Comparison of ENCODE assay signal across 11 cellular contexts in the genomic region with DNA sequence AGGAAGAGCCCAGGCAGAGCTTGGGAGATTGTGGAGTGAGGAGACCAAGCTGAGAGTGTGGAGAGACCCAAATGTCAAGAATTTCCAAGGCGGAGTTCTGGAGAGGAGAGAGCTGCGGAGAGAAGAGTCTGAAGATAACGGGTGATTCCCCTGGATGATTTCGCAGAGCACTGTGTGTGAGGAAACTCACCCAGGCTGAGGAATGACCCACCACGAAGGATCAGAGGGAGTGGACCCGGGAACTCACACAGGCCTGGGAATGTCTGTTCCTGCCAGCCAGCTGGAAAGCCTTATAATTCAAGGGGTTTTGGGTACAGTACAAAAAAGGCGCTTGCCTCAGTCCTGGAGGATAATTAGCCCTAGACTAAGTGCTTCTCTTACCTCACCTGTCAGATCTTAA.
A peak's percentile ranks its signal among the peaks of the same experiment; 100 is the strongest.
DNase-seq lines count a peak whose midpoint lies in the region; ATAC-seq and TF ChIP-seq lines count a peak whose summit lies in the region.
"Had no signal": no experiment of that assay in that cellular context is flagged by ENCODE, and none has a peak within 500 bp of the region (broad histone marks: within the 10 kb centered on the region; RNA-seq: fewer than 3 reads in every experiment).

No MANE protein-coding gene starts in this region.

- H3K36me3 Mint-ChIP-seq in T-helper 2 cell treated with Interferon-gamma antibody and Interleukin-4, amounts not matched to agents 5 μg/mL and 100 μg/mL, for 36 hours (ENCODE audit: low read depth): no peaks in the 10 kb centered on the region
- H3K36me3 Mint-ChIP-seq: CD8-positive, alpha-beta memory T cell had no signal

- ATAC-seq in omental fat pad (ENCODE audit: low FRiP score) (peak; percentile 86), HG03280 (IDR thresholded peaks at IDR 0.05; ENCODE audit: unreplicated experiment) (no peak), GM21723 (IDR thresholded peaks at IDR 0.05; ENCODE audit: unreplicated experiment) (no peak)
- ATAC-seq: HepG2 had no signal

- DNase-seq in T-helper 2 cell treated with Interferon-gamma antibody and Interleukin-4, amounts not matched to agents 5 μg/mL and 100 μg/mL, for 36 hours (ENCODE audit: low spot score): peak; percentile 2
- DNase-seq in T-helper 2 cell: no peak
- peak; percentile 12 for DNase-seq in iPS-NIHi7 (ENCODE audit: extremely low spot score)
- no peak for DNase-seq in omental fat pad (ENCODE audit: low spot score)
- DNase-seq in medulla oblongata (ENCODE audit: extremely low spot score): no peak
- DNase-seq: CD8-positive, alpha-beta memory T cell; DMS 273 treated with DMSO at 0.1 percent for 48 hours had no signal

- no peak overlapping the region for H3K27ac Mint-ChIP-seq in T-helper 2 cell treated with Interferon-gamma antibody and Interleukin-4, amounts not matched to agents 5 μg/mL and 100 μg/mL, for 36 hours
- H3K27ac Mint-ChIP-seq: CD8-positive, alpha-beta memory T cell had no signal

- H3K9me3 Mint-ChIP-seq in T-helper 2 cell treated with Interferon-gamma antibody and Interleukin-4, amounts not matched to agents 5 μg/mL and 100 μg/mL, for 36 hours: peaks cover 4% of the 10 kb centered on the region

- H3K27me3 Mint-ChIP-seq in T-helper 2 cell treated with Interferon-gamma antibody and Interleukin-4, amounts not matched to agents 5 μg/mL and 100 μg/mL, for 36 hours (ENCODE audit: low read depth): peaks cover 62% of the 10 kb centered on the region

- no peak overlapping the region for H3K4me3 Mint-ChIP-seq in T-helper 2 cell treated with Interferon-gamma antibody and Interleukin-4, amounts not matched to agents 5 μg/mL and 100 μg/mL, for 36 hours
- H3K4me3 Mint-ChIP-seq: CD8-positive, alpha-beta memory T cell had no signal

- TF ChIP-seq CTCF in omental fat pad (IDR thresholded peaks at IDR 0.05): no peak

- no peaks in the 10 kb centered on the region for H3K4me1 Mint-ChIP-seq in T-helper 2 cell treated with Interferon-gamma antibody and Interleukin-4, amounts not matched to agents 5 μg/mL and 100 μg/mL, for 36 hours (ENCODE audit: low read depth)
- H3K4me1 Mint-ChIP-seq: CD8-positive, alpha-beta memory T cell had no signal

TF ChIP-seq in PFSK-1, 5 proteins besides CTCF, POLR2A, EP300 and RAD21:
- no peak for TF ChIP-seq FOXP2 (optimal IDR thresholded peaks at IDR 0.05; ENCODE audit: borderline replicate concordance, extremely low read depth, extremely low read length, insufficient read depth)
- TF ChIP-seq POLR2AphosphoS5 (IDR thresholded peaks at IDR 0.05; ENCODE audit: low read depth, low read length): 0 out of 2 replicates have a peak, but pooled peaks have one; percentile 37
- TF ChIP-seq, protein P1, sequence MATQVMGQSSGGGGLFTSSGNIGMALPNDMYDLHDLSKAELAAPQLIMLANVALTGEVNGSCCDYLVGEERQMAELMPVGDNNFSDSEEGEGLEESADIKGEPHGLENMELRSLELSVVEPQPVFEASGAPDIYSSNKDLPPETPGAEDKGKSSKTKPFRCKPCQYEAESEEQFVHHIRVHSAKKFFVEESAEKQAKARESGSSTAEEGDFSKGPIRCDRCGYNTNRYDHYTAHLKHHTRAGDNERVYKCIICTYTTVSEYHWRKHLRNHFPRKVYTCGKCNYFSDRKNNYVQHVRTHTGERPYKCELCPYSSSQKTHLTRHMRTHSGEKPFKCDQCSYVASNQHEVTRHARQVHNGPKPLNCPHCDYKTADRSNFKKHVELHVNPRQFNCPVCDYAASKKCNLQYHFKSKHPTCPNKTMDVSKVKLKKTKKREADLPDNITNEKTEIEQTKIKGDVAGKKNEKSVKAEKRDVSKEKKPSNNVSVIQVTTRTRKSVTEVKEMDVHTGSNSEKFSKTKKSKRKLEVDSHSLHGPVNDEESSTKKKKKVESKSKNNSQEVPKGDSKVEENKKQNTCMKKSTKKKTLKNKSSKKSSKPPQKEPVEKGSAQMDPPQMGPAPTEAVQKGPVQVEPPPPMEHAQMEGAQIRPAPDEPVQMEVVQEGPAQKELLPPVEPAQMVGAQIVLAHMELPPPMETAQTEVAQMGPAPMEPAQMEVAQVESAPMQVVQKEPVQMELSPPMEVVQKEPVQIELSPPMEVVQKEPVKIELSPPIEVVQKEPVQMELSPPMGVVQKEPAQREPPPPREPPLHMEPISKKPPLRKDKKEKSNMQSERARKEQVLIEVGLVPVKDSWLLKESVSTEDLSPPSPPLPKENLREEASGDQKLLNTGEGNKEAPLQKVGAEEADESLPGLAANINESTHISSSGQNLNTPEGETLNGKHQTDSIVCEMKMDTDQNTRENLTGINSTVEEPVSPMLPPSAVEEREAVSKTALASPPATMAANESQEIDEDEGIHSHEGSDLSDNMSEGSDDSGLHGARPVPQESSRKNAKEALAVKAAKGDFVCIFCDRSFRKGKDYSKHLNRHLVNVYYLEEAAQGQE (IDR thresholded peaks at IDR 0.05; ENCODE audit: insufficient read depth in 1 of 2, low read depth in 2 of 2, low read length in 2 of 2): no peak
- TF ChIP-seq TAF1 (IDR thresholded peaks at IDR 0.05; ENCODE audit: borderline replicate concordance, insufficient read depth, low read length): no peak
- TF ChIP-seq SIN3A (IDR thresholded peaks at IDR 0.05; ENCODE audit: borderline replicate concordance, insufficient read depth, low read length): no peak

Comparison
In these comparisons a context has a peak if more than half of its experiments do, and no peak if none do; other contexts are left out.
1. DNase-seq: peak in T-helper 2 cell treated with Interferon-gamma antibody and Interleukin-4, amounts not matched to agents 5 μg/mL and 100 μg/mL, for 36 hours (single experiment) and iPS-NIHi7 (single experiment); none in T-helper 2 cell (0 of 5), omental fat pad (single experiment) and medulla oblongata (single experiment).